Comparison of ENCODE assay signal across 9 cellular contexts in genomic region chr1:9293512-9294439, GRCh38. TPM values are rescaled to one million over a fixed set of nuclear protein-coding genes. Genes with fewer than 3 reads are reported as not detected.
A peak's percentile ranks its signal among the peaks of the same experiment; 100 is the strongest.
DNase-seq lines count a peak whose midpoint lies in the region; ATAC-seq and TF ChIP-seq lines count a peak whose summit lies in the region.
"Had no signal": no experiment of that assay in that cellular context is flagged by ENCODE, and none has a peak within 500 bp of the region (broad histone marks: within the 10 kb centered on the region; RNA-seq: fewer than 3 reads in every experiment).

No MANE protein-coding gene starts in this region.

- POLR2A ChIA-PET in activated CD4-positive, alpha-beta T cell treated with anti-CD3 and anti-CD28 coated beads for 36 hours (lab: Charles Lee) = no interaction called here

- peaks cover 4% of the 10 kb centered on the region for H3K9me3 Mint-ChIP-seq in activated CD4-positive, alpha-beta T cell treated with anti-CD3 and anti-CD28 coated beads for 36 hours (ENCODE audit: low read depth)
- peaks cover 4 to 5% of the 10 kb centered on the region in 2 donors for H3K9me3 Mint-ChIP-seq in stimulated activated naive CD8-positive, alpha-beta T cell treated with anti-CD3 and anti-CD28 coated beads, Interleukin-15, amount 100 ng/mL, for 72 hours

- in situ Hi-C loops in astrocyte of the spinal cord (cut with HindIII; ENCODE audit: low sequenced_read_pairs) = no loop called here

- H3K27me3 Mint-ChIP-seq in activated CD4-positive, alpha-beta T cell treated with anti-CD3 and anti-CD28 coated beads for 36 hours = no peaks in the 10 kb centered on the region
- peaks cover 28% of the 10 kb centered on the region for H3K27me3 Mint-ChIP-seq in stimulated activated naive CD8-positive, alpha-beta T cell treated with anti-CD3 and anti-CD28 coated beads, Interleukin-15, amount 100 ng/mL, for 72 hours

- no peaks in the 10 kb centered on the region for H3K27me3 ChIP-seq in layer of hippocampus (ENCODE audit: control insufficient read depth, insufficient read depth, low read length)

- DNase-seq in activated CD4-positive, alpha-beta T cell treated with anti-CD3 and anti-CD28 coated beads for 36 hours = peak; percentile 63
- no peak for DNase-seq in activated CD4-positive, alpha-beta T cell treated with anti-CD3 and anti-CD28 coated beads for 1 hour
- DNase-seq in RPMI8226 = peak; percentile 55
- DNase-seq in astrocyte of the spinal cord (ENCODE audit: low read depth, low spot score) = no peak
- peak in 1 of 2 donors; percentile 31 for DNase-seq in stimulated activated naive CD8-positive, alpha-beta T cell treated with anti-CD3 and anti-CD28 coated beads, Interleukin-15, amount 100 ng/mL, for 72 hours
- no peak for DNase-seq in NCI-H128 (lab: John Stamatoyannopoulos, UW; ENCODE audit: unreplicated experiment)
- no peak for DNase-seq in UCSD-AML1 (lab: John Stamatoyannopoulos, UW; ENCODE audit: unreplicated experiment)

- H3K4me1 Mint-ChIP-seq in activated CD4-positive, alpha-beta T cell treated with anti-CD3 and anti-CD28 coated beads for 36 hours = peaks cover 11% of the 10 kb centered on the region
- no peaks in the 10 kb centered on the region for H3K4me1 Mint-ChIP-seq in stimulated activated naive CD8-positive, alpha-beta T cell treated with anti-CD3 and anti-CD28 coated beads, Interleukin-15, amount 100 ng/mL, for 72 hours

- ATAC-seq in activated CD4-positive, alpha-beta T cell treated with anti-CD3 and anti-CD28 coated beads for 36 hours = peak; percentile 8
- peak; percentile 36 for ATAC-seq in stimulated activated naive CD8-positive, alpha-beta T cell treated with anti-CD3 and anti-CD28 coated beads, Interleukin-15, amount 100 ng/mL, for 72 hours

- peak overlapping the region; percentile 95 for H3K4me3 ChIP-seq in astrocyte of the spinal cord (ENCODE audit: low read depth, low read length)

- no peak overlapping the region for H3K27ac Mint-ChIP-seq in activated CD4-positive, alpha-beta T cell treated with anti-CD3 and anti-CD28 coated beads for 36 hours
- H3K27ac Mint-ChIP-seq in stimulated activated naive CD8-positive, alpha-beta T cell treated with anti-CD3 and anti-CD28 coated beads, Interleukin-15, amount 100 ng/mL, for 72 hours = no peak overlapping the region
- H3K27ac Mint-ChIP-seq: brain had no signal

- CTCF ChIA-PET in activated CD4-positive, alpha-beta T cell treated with anti-CD3 and anti-CD28 coated beads for 36 hours (lab: Charles Lee) = no interaction called here

- H3K4me3 Mint-ChIP-seq in activated CD4-positive, alpha-beta T cell treated with anti-CD3 and anti-CD28 coated beads for 36 hours = no peak overlapping the region
- no peak overlapping the region for H3K4me3 Mint-ChIP-seq in stimulated activated naive CD8-positive, alpha-beta T cell treated with anti-CD3 and anti-CD28 coated beads, Interleukin-15, amount 100 ng/mL, for 72 hours

- H3K36me3 Mint-ChIP-seq in activated CD4-positive, alpha-beta T cell treated with anti-CD3 and anti-CD28 coated beads for 36 hours (ENCODE audit: low read depth) = peaks cover 2% of the 10 kb centered on the region

- intact Hi-C loops in activated CD4-positive, alpha-beta T cell treated with anti-CD3 and anti-CD28 coated beads for 36 hours (cut with DNase I, micrococcal nuclease) = loop anchor here (1.0 to 5.0 kb wide), 9 partner anchors 13 to 529 kb away; partner anchors contain the start of genes CLSTN1 (in 1 of the 2), ENO1 (in 1 of the 2) and TMEM201 (in 1 of the 2)

- peak overlapping the region; percentile 46 for H3K27ac ChIP-seq in layer of hippocampus (ENCODE audit: low read depth, low read length)

- TF ChIP-seq CTCF in astrocyte of the spinal cord (IDR thresholded peaks at IDR 0.05; ENCODE audit: low read depth, low read length) = no peak

RNA-seq across cellular contexts. Expression of gene SPSB1, which starts 1.1 kb away (rescaled TPM):
- 1 to 10 TPM; 5.7 to 6.8 TPM for total RNA-seq in activated CD4-positive, alpha-beta T cell treated with anti-CD3 and anti-CD28 coated beads for 36 hours

RNA-seq across cellular contexts. Expression of gene H6PD, which starts 59.2 kb away (rescaled TPM):
- 1 to 10 TPM; 8.8 to 9.6 TPM for total RNA-seq in activated CD4-positive, alpha-beta T cell treated with anti-CD3 and anti-CD28 coated beads for 36 hours

Comparison
In these comparisons a context has a peak if more than half of its experiments do, and no peak if none do; other contexts are left out.
1. DNase-seq: peak in activated CD4-positive, alpha-beta T cell treated with anti-CD3 and anti-CD28 coated beads for 36 hours (single experiment) and RPMI8226 (single experiment); none in activated CD4-positive, alpha-beta T cell treated with anti-CD3 and anti-CD28 coated beads for 1 hour (single experiment), astrocyte of the spinal cord (single experiment), NCI-H128 (single experiment) and UCSD-AML1 (single experiment).